21 cellular contexts compared by ENCODE assay signal in genomic region chr7:42858570-42858969, GRCh38. TPM values are rescaled to one million over a fixed set of nuclear protein-coding genes. Genes with fewer than 3 reads are reported as not detected.
DNase-seq lines count a peak whose midpoint lies in the region; ATAC-seq and TF ChIP-seq lines count a peak whose summit lies in the region.
"Had no signal": no experiment of that assay in that cellular context is flagged by ENCODE, and none has a peak within 500 bp of the region (broad histone marks: within the 10 kb centered on the region; RNA-seq: fewer than 3 reads in every experiment).

No MANE protein-coding gene starts in this region.

- H3K27ac ChIP-seq in caudate nucleus (ENCODE audit: low read depth, low read length), result no peak overlapping the region
- no peak overlapping the region for H3K27ac ChIP-seq in body of pancreas
- H3K27ac ChIP-seq: esophagus muscularis mucosa, heart right ventricle, WERI-Rb-1 had no signal

- H3K9me3 Mint-ChIP-seq in chondrocyte (ENCODE audit: low read depth), result peaks cover 23% of the 10 kb centered on the region
- H3K9me3 Mint-ChIP-seq in mesothelial cell of epicardium, result peaks cover 31% of the 10 kb centered on the region
- peaks cover 8% of the 10 kb centered on the region for H3K9me3 Mint-ChIP-seq in activated T-cell treated with anti-CD3 and anti-CD28 coated beads, Interleukin-2, amount 50 U/mL, for 4 hours

- ATAC-seq in activated T-cell treated with anti-CD3 and anti-CD28 coated beads, Interleukin-2, amount 50 U/mL, for 4 hours, result no peak
- ATAC-seq in body of pancreas, result no peak
- ATAC-seq: activated CD8-positive, alpha-beta T cell treated with anti-CD3 and anti-CD28 coated beads for 36 hours; activated T-cell treated with anti-CD3 and anti-CD28 coated beads, Interleukin-2, amount 50 U/mL, for 72 hours; heart right ventricle; natural killer cell; Right ventricle myocardium inferior had no signal

- no peaks in the 10 kb centered on the region for H3K36me3 ChIP-seq in MG63
- H3K36me3 ChIP-seq in body of pancreas (replicated peaks in 1 of 2; ENCODE audit: insufficient read depth in 1 of 2, low read depth in 2 of 2), result no peaks in the 10 kb centered on the region
- H3K36me3 ChIP-seq: esophagus muscularis mucosa, heart right ventricle, WERI-Rb-1 had no signal

- H3K27me3 ChIP-seq in MG63 (no peaks in the 10 kb centered on the region), body of pancreas (no peaks in the 10 kb centered on the region)

- H3K27ac Mint-ChIP-seq in chondrocyte (ENCODE audit: unreplicated experiment) (peak overlapping the region; percentile 17), mesothelial cell of epicardium (peak overlapping the region; percentile 55)
- H3K27ac Mint-ChIP-seq: activated CD8-positive, alpha-beta T cell treated with anti-CD3 and anti-CD28 coated beads for 36 hours; activated naive CD8-positive, alpha-beta T cell; activated T-cell treated with anti-CD3 and anti-CD28 coated beads, Interleukin-2, amount 50 U/mL, for 72 hours; B cell; natural killer cell had no signal

- H3K4me3 Mint-ChIP-seq in chondrocyte (ENCODE audit: unreplicated experiment), result no peak overlapping the region
- no peak overlapping the region for H3K4me3 Mint-ChIP-seq in mesothelial cell of epicardium
- H3K4me3 Mint-ChIP-seq in activated T-cell treated with anti-CD3 and anti-CD28 coated beads, Interleukin-2, amount 50 U/mL, for 4 hours, result no peak overlapping the region
- H3K4me3 Mint-ChIP-seq: activated CD8-positive, alpha-beta T cell treated with anti-CD3 and anti-CD28 coated beads for 36 hours; activated naive CD8-positive, alpha-beta T cell; activated T-cell treated with anti-CD3 and anti-CD28 coated beads, Interleukin-2, amount 50 U/mL, for 72 hours; B cell; natural killer cell had no signal

- peaks cover 8% of the 10 kb centered on the region for H3K36me3 Mint-ChIP-seq in chondrocyte (ENCODE audit: low read depth)
- no peaks in the 10 kb centered on the region for H3K36me3 Mint-ChIP-seq in mesothelial cell of epicardium
- H3K36me3 Mint-ChIP-seq in activated T-cell treated with anti-CD3 and anti-CD28 coated beads, Interleukin-2, amount 50 U/mL, for 4 hours (ENCODE audit: insufficient read depth), result no peaks in the 10 kb centered on the region
- H3K36me3 Mint-ChIP-seq: natural killer cell had no signal

- H3K4me3 ChIP-seq in MG63 (no peak overlapping the region), body of pancreas (no peak overlapping the region)
- H3K4me3 ChIP-seq: esophagus muscularis mucosa, heart right ventricle had no signal

- peaks cover 14% of the 10 kb centered on the region for H3K4me1 ChIP-seq in body of pancreas

- H3K27me3 Mint-ChIP-seq in chondrocyte (ENCODE audit: low read depth), result no peaks in the 10 kb centered on the region
- H3K27me3 Mint-ChIP-seq in mesothelial cell of epicardium (ENCODE audit: low read depth), result no peaks in the 10 kb centered on the region
- H3K27me3 Mint-ChIP-seq in activated T-cell treated with anti-CD3 and anti-CD28 coated beads, Interleukin-2, amount 50 U/mL, for 4 hours (ENCODE audit: low read depth), result peaks cover 42% of the 10 kb centered on the region

- no peak for TF ChIP-seq POLR2A in body of pancreas (IDR thresholded peaks at IDR 0.05)

- H3K4me1 Mint-ChIP-seq in chondrocyte (ENCODE audit: low read depth) (peaks cover 5% of the 10 kb centered on the region), mesothelial cell of epicardium (peaks cover 15% of the 10 kb centered on the region)
- peaks cover 6% of the 10 kb centered on the region for H3K4me1 Mint-ChIP-seq in activated T-cell treated with anti-CD3 and anti-CD28 coated beads, Interleukin-2, amount 50 U/mL, for 4 hours (ENCODE audit: low read depth)

- TF ChIP-seq CTCF in chondrocyte (IDR thresholded peaks at IDR 0.05) (no peak), mesothelial cell of epicardium (IDR thresholded peaks at IDR 0.05; ENCODE audit: unreplicated experiment) (no peak), body of pancreas (IDR thresholded peaks at IDR 0.05) (no peak)

- H3K9me3 ChIP-seq in MG63, result 0 out of 2 replicates have a peak, but pooled peaks cover 2% of the 10 kb centered on the region
- no peaks in the 10 kb centered on the region for H3K9me3 ChIP-seq in body of pancreas
- H3K9me3 ChIP-seq: esophagus muscularis mucosa had no signal

- intact Hi-C loops in body of pancreas (cut with DNase I), result no loop called here

- WGBS in body of pancreas, 2 donors, result 86 to 100% methylated on average over 1 of the region's 1 CpG

- DNase-seq in EL (peak; percentile 64), MG63 (peak; percentile 6), chondrocyte (ENCODE audit: low spot score) (no peak), mesothelial cell of epicardium (ENCODE audit: low spot score in 2 of 2, unreplicated experiment in 2 of 2) (no peak), caudate nucleus (lab: John Stamatoyannopoulos, UW) (no peak), body of pancreas (no peak)
- no peak for DNase-seq in activated T-cell treated with anti-CD3 and anti-CD28 coated beads, Interleukin-2, amount 50 U/mL, for 4 hours
- no peak for DNase-seq in stimulated activated CD8-positive, alpha-beta memory T cell treated with anti-CD3 and anti-CD28 coated beads, Interleukin-4, amount 100 ng/mL, for 48 hours
- DNase-seq: activated CD8-positive, alpha-beta T cell treated with anti-CD3 and anti-CD28 coated beads for 36 hours; activated T-cell treated with anti-CD3 and anti-CD28 coated beads, Interleukin-2, amount 50 U/mL, for 72 hours; heart right ventricle; mesenchymal stem cell; natural killer cell; NCI-H1694 treated with DMSO at 0.1 percent for 48 hours; NCI-H446; NK-92 treated with Interleukin-12 subunit alpha and Interleukin-12 subunit beta, amount 100 ng/mL, for 24 hours; WERI-Rb-1 had no signal

RNA-seq across cellular contexts. Expression of gene C7orf25, which starts 53.3 kb away (rescaled TPM):
- total RNA-seq in MG63 (2014; rRNA removed; shearing (Covaris generic); ENCODE audit: low replicate concordance), result 10.1 and 32.5 TPM in 2 replicates
- total RNA-seq in chondrocyte (8.9 to 11.2 TPM (median 9.7 TPM) in 3 replicates), mesothelial cell of epicardium (5.0 to 5.8 TPM (median 5.7 TPM) in 3 replicates), body of pancreas (1 to 10 TPM; 4.9 to 6.0 TPM)
- 1 to 10 TPM; 1.5 to 3.0 (median 1.9) TPM for total RNA-seq in activated T-cell treated with anti-CD3 and anti-CD28 coated beads, Interleukin-2, amount 50 U/mL, for 4 hours

Comparison
In these comparisons a context has a peak if more than half of its experiments do, and no peak if none do; other contexts are left out.
1. DNase-seq: peak in EL (single experiment) and MG63 (single experiment); none in chondrocyte (single experiment), mesothelial cell of epicardium (0 of 2), activated T-cell treated with anti-CD3 and anti-CD28 coated beads, Interleukin-2, amount 50 U/mL, for 4 hours (single experiment), caudate nucleus (0 of 61), stimulated activated CD8-positive, alpha-beta memory T cell treated with anti-CD3 and anti-CD28 coated beads, Interleukin-4, amount 100 ng/mL, for 48 hours (single experiment) and body of pancreas (0 of 4).